1 cellular context compared by ENCODE assay signal in the genomic region with DNA sequence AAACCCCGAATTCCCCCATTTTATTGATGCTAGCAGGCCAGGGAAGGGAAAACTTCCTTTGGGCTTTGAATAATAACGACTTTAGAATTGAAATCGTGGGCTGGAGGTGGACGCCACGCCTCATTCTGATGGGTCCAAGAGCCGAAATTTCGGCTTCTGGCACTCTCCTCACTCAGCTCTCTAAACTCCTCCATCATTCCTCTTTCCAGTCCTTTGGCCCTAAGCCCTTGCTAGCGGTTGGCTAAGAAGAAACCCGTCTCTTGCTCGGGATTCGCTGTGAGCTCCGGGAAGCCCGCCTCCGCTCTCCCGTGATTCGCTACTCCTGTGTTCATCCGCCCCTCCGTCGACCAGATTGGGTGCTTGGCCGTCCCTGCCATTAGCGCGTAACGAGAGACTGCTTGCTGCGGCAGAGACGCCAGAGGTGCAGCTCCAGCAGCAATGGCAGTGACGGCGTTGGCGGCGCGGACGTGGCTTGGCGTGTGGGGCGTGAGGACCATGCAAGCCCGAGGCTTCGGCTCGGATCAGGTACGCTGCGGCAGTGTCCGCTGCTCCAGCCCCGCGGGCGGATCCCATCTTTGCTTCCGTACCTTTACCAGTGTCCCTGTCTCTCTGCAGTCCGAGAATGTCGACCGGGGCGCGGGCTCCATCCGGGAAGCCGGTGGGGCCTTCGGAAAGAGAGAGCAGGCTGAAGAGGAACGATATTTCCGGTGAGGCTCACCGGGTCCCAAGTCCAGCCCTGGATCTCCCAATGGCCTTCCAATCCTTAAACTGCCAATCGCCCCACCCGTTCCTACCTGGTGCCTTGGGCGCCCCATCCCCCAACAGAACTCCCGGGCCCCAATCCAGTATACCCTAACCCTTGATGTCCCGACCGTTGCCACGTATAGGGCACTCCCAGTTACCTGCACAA.
TF ChIP-seq lines count a peak whose summit lies in the region.

A gene (plus strand): TSS at position 379 of the 910 bp plus-strand sequence. CDS start 60 bp downstream, at position 439.

TF ChIP-seq in HEK293, 187 proteins besides CTCF, POLR2A, EP300 and RAD21 (continued from another document and continues in another):
- TF ChIP-seq, protein P1, sequence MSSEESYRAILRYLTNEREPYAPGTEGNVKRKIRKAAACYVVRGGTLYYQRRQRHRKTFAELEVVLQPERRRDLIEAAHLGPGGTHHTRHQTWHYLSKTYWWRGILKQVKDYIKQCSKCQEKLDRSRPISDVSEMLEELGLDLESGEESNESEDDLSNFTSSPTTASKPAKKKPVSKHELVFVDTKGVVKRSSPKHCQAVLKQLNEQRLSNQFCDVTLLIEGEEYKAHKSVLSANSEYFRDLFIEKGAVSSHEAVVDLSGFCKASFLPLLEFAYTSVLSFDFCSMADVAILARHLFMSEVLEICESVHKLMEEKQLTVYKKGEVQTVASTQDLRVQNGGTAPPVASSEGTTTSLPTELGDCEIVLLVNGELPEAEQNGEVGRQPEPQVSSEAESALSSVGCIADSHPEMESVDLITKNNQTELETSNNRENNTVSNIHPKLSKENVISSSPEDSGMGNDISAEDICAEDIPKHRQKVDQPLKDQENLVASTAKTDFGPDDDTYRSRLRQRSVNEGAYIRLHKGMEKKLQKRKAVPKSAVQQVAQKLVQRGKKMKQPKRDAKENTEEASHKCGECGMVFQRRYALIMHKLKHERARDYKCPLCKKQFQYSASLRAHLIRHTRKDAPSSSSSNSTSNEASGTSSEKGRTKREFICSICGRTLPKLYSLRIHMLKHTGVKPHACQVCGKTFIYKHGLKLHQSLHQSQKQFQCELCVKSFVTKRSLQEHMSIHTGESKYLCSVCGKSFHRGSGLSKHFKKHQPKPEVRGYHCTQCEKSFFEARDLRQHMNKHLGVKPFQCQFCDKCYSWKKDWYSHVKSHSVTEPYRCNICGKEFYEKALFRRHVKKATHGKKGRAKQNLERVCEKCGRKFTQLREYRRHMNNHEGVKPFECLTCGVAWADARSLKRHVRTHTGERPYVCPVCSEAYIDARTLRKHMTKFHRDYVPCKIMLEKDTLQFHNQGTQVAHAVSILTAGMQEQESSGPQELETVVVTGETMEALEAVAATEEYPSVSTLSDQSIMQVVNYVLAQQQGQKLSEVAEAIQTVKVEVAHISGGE (tag by site-specific recombination; conservative IDR thresholded peaks at IDR 0.05; ENCODE audit: low read depth), result peak; percentile 48; the same call in 1 of the 2 replicates
- TF ChIP-seq YY2 (tag by site-specific recombination; IDR thresholded peaks at IDR 0.05) (peak; percentile 85; the same call in 1 of the 2 replicates), ZNF76 (tag by site-specific recombination; IDR thresholded peaks at IDR 0.05; ENCODE audit: borderline replicate concordance, low read depth) (peak; percentile 16; the same call in 1 of the 2 replicates), KLF16 (tag by site-specific recombination; IDR thresholded peaks at IDR 0.05) (no peak; the same call in 1 of the 2 replicates), ZBTB17 (tag by site-specific recombination; IDR thresholded peaks at IDR 0.05) (peak; percentile 86), ZNF560 (tag by site-specific recombination; IDR thresholded peaks at IDR 0.05; ENCODE audit: borderline replicate concordance) (no peak), ZNF530 (tag by site-specific recombination; IDR thresholded peaks at IDR 0.05; ENCODE audit: low read depth) (no peak), YY1 (tag by site-specific recombination; IDR thresholded peaks at IDR 0.05) (peak; percentile 47), ZNF529 (tag by site-specific recombination; IDR thresholded peaks at IDR 0.05; ENCODE audit: insufficient replicate concordance) (no peak), ZNF16 (tag by site-specific recombination; IDR thresholded peaks at IDR 0.05; ENCODE audit: low read depth) (no peak), KLF9 (tag by site-specific recombination; IDR thresholded peaks at IDR 0.05; ENCODE audit: low read depth) (peak; percentile 8; the same call in 1 of the 2 replicates), ZNF174 (tag by site-specific recombination; IDR thresholded peaks at IDR 0.05) (no peak), PRDM1 (tag by site-specific recombination; IDR thresholded peaks at IDR 0.05) (no peak), IKZF3 (tag by site-specific recombination; IDR thresholded peaks at IDR 0.05) (0 out of 2 replicates have a peak, but pooled peaks have one; percentile 30), ZSCAN30 (tag by site-specific recombination; IDR thresholded peaks at IDR 0.05) (peak; percentile 38; the same call in 1 of the 2 replicates), SP3 (tag by site-specific recombination; IDR thresholded peaks at IDR 0.05) (peak; percentile 59; the same call in 1 of the 2 replicates), ZFP69B (tag by site-specific recombination; IDR thresholded peaks at IDR 0.05) (peak; percentile 75), ZNF37A (tag by site-specific recombination; IDR thresholded peaks at IDR 0.05) (no peak), ZBTB21 (tag by site-specific recombination; IDR thresholded peaks at IDR 0.05) (no peak), ZNF350 (tag by site-specific recombination; IDR thresholded peaks at IDR 0.05) (no peak), ZNF366 (tag by site-specific recombination; conservative IDR thresholded peaks at IDR 0.05) (peak; percentile 92), ZNF585B (tag by site-specific recombination; IDR thresholded peaks at IDR 0.05) (no peak), ZNF549 (tag by site-specific recombination; IDR thresholded peaks at IDR 0.05) (no peak), ZNF791 (tag by site-specific recombination; IDR thresholded peaks at IDR 0.05) (no peak), ZNF202 (tag by site-specific recombination; IDR thresholded peaks at IDR 0.05; ENCODE audit: borderline replicate concordance) (no peak), ZNF133 (tag by site-specific recombination; IDR thresholded peaks at IDR 0.05) (no peak), ZNF600 (tag by site-specific recombination; IDR thresholded peaks at IDR 0.05) (peak; percentile 86), ZNF830 (tag by site-specific recombination; IDR thresholded peaks at IDR 0.05; ENCODE audit: low read depth) (no peak), TRIM28 (IDR thresholded peaks at IDR 0.05; ENCODE audit: borderline replicate concordance, low read length) (peak; percentile 32; the same call in 1 of the 2 replicates), OSR2 (tag by site-specific recombination; IDR thresholded peaks at IDR 0.05) (no peak), ZBTB48 (tag by site-specific recombination; IDR thresholded peaks at IDR 0.05) (peak; percentile 60), ZFP41 (tag by site-specific recombination; IDR thresholded peaks at IDR 0.05; ENCODE audit: borderline replicate concordance) (no peak), ZNF707 (tag by site-specific recombination; IDR thresholded peaks at IDR 0.05) (no peak; the same call in 1 of the 2 replicates)
- TF ChIP-seq, protein P2, sequence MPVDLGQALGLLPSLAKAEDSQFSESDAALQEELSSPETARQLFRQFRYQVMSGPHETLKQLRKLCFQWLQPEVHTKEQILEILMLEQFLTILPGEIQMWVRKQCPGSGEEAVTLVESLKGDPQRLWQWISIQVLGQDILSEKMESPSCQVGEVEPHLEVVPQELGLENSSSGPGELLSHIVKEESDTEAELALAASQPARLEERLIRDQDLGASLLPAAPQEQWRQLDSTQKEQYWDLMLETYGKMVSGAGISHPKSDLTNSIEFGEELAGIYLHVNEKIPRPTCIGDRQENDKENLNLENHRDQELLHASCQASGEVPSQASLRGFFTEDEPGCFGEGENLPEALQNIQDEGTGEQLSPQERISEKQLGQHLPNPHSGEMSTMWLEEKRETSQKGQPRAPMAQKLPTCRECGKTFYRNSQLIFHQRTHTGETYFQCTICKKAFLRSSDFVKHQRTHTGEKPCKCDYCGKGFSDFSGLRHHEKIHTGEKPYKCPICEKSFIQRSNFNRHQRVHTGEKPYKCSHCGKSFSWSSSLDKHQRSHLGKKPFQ (tag by site-specific recombination; IDR thresholded peaks at IDR 0.05), result no peak
- TF ChIP-seq, protein P3, sequence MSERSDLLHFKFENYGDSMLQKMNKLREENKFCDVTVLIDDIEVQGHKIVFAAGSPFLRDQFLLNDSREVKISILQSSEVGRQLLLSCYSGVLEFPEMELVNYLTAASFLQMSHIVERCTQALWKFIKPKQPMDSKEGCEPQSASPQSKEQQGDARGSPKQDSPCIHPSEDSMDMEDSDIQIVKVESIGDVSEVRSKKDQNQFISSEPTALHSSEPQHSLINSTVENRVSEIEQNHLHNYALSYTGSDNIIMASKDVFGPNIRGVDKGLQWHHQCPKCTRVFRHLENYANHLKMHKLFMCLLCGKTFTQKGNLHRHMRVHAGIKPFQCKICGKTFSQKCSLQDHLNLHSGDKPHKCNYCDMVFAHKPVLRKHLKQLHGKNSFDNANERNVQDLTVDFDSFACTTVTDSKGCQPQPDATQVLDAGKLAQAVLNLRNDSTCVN (tag by site-specific recombination; optimal IDR thresholded peaks at IDR 0.05), result peak; percentile 52
- TF ChIP-seq, protein P4, sequence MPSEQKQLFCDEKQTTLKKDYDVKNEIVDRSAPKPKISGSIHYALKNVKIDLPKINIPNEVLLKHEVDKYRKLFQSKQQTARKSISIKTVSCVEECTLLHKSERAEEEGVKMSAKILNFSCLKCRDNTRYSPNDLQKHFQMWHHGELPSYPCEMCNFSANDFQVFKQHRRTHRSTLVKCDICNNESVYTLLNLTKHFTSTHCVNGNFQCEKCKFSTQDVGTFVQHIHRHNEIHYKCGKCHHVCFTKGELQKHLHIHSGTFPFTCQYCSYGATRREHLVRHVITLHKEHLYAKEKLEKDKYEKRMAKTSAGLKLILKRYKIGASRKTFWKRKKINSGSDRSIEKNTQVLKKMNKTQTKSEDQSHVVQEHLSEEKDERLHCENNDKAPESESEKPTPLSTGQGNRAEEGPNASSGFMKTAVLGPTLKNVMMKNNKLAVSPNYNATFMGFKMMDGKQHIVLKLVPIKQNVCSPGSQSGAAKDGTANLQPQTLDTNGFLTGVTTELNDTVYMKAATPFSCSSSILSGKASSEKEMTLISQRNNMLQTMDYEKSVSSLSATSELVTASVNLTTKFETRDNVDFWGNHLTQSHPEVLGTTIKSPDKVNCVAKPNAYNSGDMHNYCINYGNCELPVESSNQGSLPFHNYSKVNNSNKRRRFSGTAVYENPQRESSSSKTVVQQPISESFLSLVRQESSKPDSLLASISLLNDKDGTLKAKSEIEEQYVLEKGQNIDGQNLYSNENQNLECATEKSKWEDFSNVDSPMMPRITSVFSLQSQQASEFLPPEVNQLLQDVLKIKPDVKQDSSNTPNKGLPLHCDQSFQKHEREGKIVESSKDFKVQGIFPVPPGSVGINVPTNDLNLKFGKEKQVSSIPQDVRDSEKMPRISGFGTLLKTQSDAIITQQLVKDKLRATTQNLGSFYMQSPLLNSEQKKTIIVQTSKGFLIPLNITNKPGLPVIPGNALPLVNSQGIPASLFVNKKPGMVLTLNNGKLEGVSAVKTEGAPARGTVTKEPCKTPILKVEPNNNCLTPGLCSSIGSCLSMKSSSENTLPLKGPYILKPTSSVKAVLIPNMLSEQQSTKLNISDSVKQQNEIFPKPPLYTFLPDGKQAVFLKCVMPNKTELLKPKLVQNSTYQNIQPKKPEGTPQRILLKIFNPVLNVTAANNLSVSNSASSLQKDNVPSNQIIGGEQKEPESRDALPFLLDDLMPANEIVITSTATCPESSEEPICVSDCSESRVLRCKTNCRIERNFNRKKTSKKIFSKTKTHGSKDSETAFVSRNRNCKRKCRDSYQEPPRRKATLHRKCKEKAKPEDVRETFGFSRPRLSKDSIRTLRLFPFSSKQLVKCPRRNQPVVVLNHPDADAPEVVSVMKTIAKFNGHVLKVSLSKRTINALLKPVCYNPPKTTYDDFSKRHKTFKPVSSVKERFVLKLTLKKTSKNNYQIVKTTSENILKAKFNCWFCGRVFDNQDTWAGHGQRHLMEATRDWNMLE (tag by site-specific recombination; conservative IDR thresholded peaks at IDR 0.05; ENCODE audit: low read depth), result no peak
- TF ChIP-seq, protein P5, sequence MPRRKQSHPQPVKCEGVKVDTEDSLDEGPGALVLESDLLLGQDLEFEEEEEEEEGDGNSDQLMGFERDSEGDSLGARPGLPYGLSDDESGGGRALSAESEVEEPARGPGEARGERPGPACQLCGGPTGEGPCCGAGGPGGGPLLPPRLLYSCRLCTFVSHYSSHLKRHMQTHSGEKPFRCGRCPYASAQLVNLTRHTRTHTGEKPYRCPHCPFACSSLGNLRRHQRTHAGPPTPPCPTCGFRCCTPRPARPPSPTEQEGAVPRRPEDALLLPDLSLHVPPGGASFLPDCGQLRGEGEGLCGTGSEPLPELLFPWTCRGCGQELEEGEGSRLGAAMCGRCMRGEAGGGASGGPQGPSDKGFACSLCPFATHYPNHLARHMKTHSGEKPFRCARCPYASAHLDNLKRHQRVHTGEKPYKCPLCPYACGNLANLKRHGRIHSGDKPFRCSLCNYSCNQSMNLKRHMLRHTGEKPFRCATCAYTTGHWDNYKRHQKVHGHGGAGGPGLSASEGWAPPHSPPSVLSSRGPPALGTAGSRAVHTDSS (tag by site-specific recombination; IDR thresholded peaks at IDR 0.05), result 0 out of 2 replicates have a peak, but pooled peaks have one; percentile 7
- TF ChIP-seq, protein P6, sequence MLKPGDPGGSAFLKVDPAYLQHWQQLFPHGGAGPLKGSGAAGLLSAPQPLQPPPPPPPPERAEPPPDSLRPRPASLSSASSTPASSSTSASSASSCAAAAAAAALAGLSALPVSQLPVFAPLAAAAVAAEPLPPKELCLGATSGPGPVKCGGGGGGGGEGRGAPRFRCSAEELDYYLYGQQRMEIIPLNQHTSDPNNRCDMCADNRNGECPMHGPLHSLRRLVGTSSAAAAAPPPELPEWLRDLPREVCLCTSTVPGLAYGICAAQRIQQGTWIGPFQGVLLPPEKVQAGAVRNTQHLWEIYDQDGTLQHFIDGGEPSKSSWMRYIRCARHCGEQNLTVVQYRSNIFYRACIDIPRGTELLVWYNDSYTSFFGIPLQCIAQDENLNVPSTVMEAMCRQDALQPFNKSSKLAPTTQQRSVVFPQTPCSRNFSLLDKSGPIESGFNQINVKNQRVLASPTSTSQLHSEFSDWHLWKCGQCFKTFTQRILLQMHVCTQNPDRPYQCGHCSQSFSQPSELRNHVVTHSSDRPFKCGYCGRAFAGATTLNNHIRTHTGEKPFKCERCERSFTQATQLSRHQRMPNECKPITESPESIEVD (tag by site-specific recombination; IDR thresholded peaks at IDR 0.05), result no peak
- TF ChIP-seq, protein P7, sequence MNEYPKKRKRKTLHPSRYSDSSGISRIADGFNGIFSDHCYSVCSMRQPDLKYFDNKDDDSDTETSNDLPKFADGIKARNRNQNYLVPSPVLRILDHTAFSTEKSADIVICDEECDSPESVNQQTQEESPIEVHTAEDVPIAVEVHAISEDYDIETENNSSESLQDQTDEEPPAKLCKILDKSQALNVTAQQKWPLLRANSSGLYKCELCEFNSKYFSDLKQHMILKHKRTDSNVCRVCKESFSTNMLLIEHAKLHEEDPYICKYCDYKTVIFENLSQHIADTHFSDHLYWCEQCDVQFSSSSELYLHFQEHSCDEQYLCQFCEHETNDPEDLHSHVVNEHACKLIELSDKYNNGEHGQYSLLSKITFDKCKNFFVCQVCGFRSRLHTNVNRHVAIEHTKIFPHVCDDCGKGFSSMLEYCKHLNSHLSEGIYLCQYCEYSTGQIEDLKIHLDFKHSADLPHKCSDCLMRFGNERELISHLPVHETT (tag by site-specific recombination; IDR thresholded peaks at IDR 0.05), result no peak
- TF ChIP-seq, protein P8, sequence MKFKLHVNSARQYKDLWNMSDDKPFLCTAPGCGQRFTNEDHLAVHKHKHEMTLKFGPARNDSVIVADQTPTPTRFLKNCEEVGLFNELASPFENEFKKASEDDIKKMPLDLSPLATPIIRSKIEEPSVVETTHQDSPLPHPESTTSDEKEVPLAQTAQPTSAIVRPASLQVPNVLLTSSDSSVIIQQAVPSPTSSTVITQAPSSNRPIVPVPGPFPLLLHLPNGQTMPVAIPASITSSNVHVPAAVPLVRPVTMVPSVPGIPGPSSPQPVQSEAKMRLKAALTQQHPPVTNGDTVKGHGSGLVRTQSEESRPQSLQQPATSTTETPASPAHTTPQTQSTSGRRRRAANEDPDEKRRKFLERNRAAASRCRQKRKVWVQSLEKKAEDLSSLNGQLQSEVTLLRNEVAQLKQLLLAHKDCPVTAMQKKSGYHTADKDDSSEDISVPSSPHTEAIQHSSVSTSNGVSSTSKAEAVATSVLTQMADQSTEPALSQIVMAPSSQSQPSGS (tag by site-specific recombination; IDR thresholded peaks at IDR 0.05; ENCODE audit: low read depth), result no peak
